21 cellular contexts compared by ENCODE assay signal in the genomic region with DNA sequence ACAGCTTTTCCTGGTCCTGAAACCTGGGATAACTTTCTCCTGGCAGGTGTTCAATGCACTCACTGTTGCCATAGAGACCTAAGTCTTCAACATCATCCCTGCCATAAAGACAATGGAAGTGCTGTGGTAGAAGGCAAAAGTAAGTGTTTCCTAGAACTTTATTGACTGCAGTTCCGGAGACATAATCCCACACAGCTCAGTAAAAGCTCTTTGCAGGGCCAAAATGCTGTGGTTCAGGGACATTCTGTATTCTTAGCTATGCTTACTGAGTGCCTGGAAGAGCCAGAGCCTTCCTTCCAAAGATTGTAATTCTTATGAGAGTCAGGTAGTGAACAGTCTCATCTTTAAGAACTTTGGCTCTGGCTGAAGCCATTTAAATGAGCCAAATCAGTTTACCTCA. TPM values are rescaled to one million over a fixed set of nuclear protein-coding genes. Genes with fewer than 3 reads are reported as not detected.
DNase-seq lines count a peak whose midpoint lies in the region; ATAC-seq, FAIRE-seq and TF ChIP-seq lines count a peak whose summit lies in the region.
"Had no signal": no experiment of that assay in that cellular context is flagged by ENCODE, and none has a peak within 500 bp of the region (broad histone marks: within the 10 kb centered on the region; RNA-seq: fewer than 3 reads in every experiment).

No MANE protein-coding gene starts in this region.

- H3K4me3 ChIP-seq in HEK293 (ENCODE audit: low read depth, low read length) (no peak overlapping the region), lower leg skin (ENCODE audit: low read depth, poor library complexity, severe bottlenecking) (no peak overlapping the region)
- H3K4me3 ChIP-seq: thoracic aorta had no signal

- no peaks in the 10 kb centered on the region for H3K36me3 ChIP-seq in HEK293 (ENCODE audit: control insufficient read depth in 2 of 2, insufficient read depth in 1 of 2, low read length in 2 of 2)
- H3K36me3 ChIP-seq: thoracic aorta had no signal

- ATAC-seq in GM18867 (IDR thresholded peaks at IDR 0.05; ENCODE audit: unreplicated experiment): no peak
- ATAC-seq: CD8-positive, alpha-beta T cell; left colon had no signal

- CTCF ChIA-PET in HEK293 (lab: Yijun Ruan, JAX): interaction anchor here (0.6 to 1.1 kb wide), 3 partner anchors 9 to 850 kb away, joined by 3 to 5 read pairs (median 3); no protein-coding TSS in a partner anchor

- 70 to 71% methylated on average over 1 of the region's 1 CpG for WGBS in lower leg skin, 2 donors

- peaks cover 23% of the 10 kb centered on the region for H3K4me1 ChIP-seq in HEK293 (ENCODE audit: control insufficient read depth, insufficient read depth, low read length)

- no peaks in the 10 kb centered on the region for H3K9me3 ChIP-seq in HEK293 (ENCODE audit: control insufficient read depth, insufficient read depth, low read depth, low read length)
- H3K9me3 ChIP-seq: SK-N-SH, thoracic aorta had no signal

- TF ChIP-seq CTCF in HEK293 (tag by site-specific recombination; IDR thresholded peaks at IDR 0.05) (no peak), lower leg skin (IDR thresholded peaks at IDR 0.05) (no peak)

- POLR2A ChIA-PET in HEK293 (lab: Yijun Ruan, JAX): no interaction called here

- TF ChIP-seq POLR2A in lower leg skin (IDR thresholded peaks at IDR 0.05) (no peak), H54 (IDR thresholded peaks at IDR 0.05; ENCODE audit: low read depth, low read length) (no peak)

- no peak overlapping the region for H3K27ac ChIP-seq in HEK293 (ENCODE audit: extremely low read depth, low read depth, low read length)
- H3K27ac ChIP-seq: thoracic aorta had no signal

- FAIRE-seq in H54 (lab: Jason Lieb, UNC): no peak
- FAIRE-seq: astrocyte, GM18507, RCC 7860 had no signal

- intact Hi-C loops in lower leg skin (cut with DNase I; ENCODE audit: low total_unique reads): no loop called here

- DNase-seq in DMS153 treated with DMSO at 0.1 percent for 48 hours (lab: John Stamatoyannopoulos, UW; ENCODE audit: unreplicated experiment): peak; percentile 37
- peak; percentile 67 for DNase-seq in NCI-H345 treated with DMSO at 0.1 percent for 48 hours (lab: John Stamatoyannopoulos, UW; ENCODE audit: unreplicated experiment)
- peak; percentile 14 for DNase-seq in midbrain (lab: John Stamatoyannopoulos, UW)
- no peak for DNase-seq in lower leg skin (ENCODE audit: low spot score in 2 of 2)
- no peak for DNase-seq in H54 (ENCODE audit: insufficient read length, low spot score)
- DNase-seq: activated B cell treated with CpG ODN at 0.5 μM for 24 hours; activated CD4-positive, alpha-beta memory T cell treated with anti-CD3 and anti-CD28 coated beads, Interleukin-2, amount 10 ng/mL, durations not matched to agents 7 days and 5 days; activated T-cell treated with anti-CD3 and anti-CD28 coated beads, Interleukin-2, amount 50 U/mL, for 1 hour; CD8-positive, alpha-beta T cell; left colon; NCI-H774; occipital lobe; retina; SK-N-SH had no signal

TF ChIP-seq in HEK293, 187 proteins besides CTCF, POLR2A, EP300 and RAD21:
- TF ChIP-seq ZNF571 (tag by site-specific recombination; IDR thresholded peaks at IDR 0.05) (no peak), ZNF600 (tag by site-specific recombination; IDR thresholded peaks at IDR 0.05) (peak; percentile 30; the same call in 1 of the 2 replicates), ZNF138 (tag by site-specific recombination; IDR thresholded peaks at IDR 0.05; ENCODE audit: borderline replicate concordance) (no peak), PRDM1 (tag by site-specific recombination; IDR thresholded peaks at IDR 0.05) (peak; percentile 34; the same call in 1 of the 2 replicates), ZNF341 (tag by site-specific recombination; IDR thresholded peaks at IDR 0.05; ENCODE audit: low read depth) (peak; percentile 59; the same call in 1 of the 2 replicates), ZNF169 (tag by site-specific recombination; IDR thresholded peaks at IDR 0.05) (no peak), ZNF354C (tag by site-specific recombination; IDR thresholded peaks at IDR 0.05; ENCODE audit: borderline replicate concordance, low read depth) (no peak), SETDB1 (IDR thresholded peaks at IDR 0.05; ENCODE audit: insufficient read length, low read length) (no peak)
- TF ChIP-seq, protein P1, sequence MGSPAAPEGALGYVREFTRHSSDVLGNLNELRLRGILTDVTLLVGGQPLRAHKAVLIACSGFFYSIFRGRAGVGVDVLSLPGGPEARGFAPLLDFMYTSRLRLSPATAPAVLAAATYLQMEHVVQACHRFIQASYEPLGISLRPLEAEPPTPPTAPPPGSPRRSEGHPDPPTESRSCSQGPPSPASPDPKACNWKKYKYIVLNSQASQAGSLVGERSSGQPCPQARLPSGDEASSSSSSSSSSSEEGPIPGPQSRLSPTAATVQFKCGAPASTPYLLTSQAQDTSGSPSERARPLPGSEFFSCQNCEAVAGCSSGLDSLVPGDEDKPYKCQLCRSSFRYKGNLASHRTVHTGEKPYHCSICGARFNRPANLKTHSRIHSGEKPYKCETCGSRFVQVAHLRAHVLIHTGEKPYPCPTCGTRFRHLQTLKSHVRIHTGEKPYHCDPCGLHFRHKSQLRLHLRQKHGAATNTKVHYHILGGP (tag by site-specific recombination; IDR thresholded peaks at IDR 0.05): 0 out of 2 replicates have a peak, but pooled peaks have one; percentile 38

RNA-seq across cellular contexts. Expression of a gene that starts 5.3 kb away (rescaled TPM):
- 1 to 10 TPM in 1 of 4 donors, under 1 TPM in 3; 0.23 to 1.2 (median 0.82) TPM for total RNA-seq in lower leg skin
- total RNA-seq: activated B cell treated with CpG ODN at 0.5 μM for 24 hours; activated CD4-positive, alpha-beta memory T cell treated with anti-CD3 and anti-CD28 coated beads, Interleukin-2, amount 10 ng/mL, durations not matched to agents 7 days and 5 days; CD8-positive, alpha-beta T cell; HT1080 had no signal

Comparison
In these comparisons a context has a peak if more than half of its experiments do, and no peak if none do; other contexts are left out.
1. DNase-seq: peak in DMS153 treated with DMSO at 0.1 percent for 48 hours (single experiment), NCI-H345 treated with DMSO at 0.1 percent for 48 hours (single experiment) and midbrain (single experiment); none in lower leg skin (0 of 2) and H54 (single experiment).